8 cellular contexts compared by ENCODE assay signal in genomic region chr11:65419773-65420481, GRCh38. TPM values are rescaled to one million over a fixed set of nuclear protein-coding genes. Genes with fewer than 3 reads are reported as not detected.
DNase-seq lines count a peak whose midpoint lies in the region; ATAC-seq and TF ChIP-seq lines count a peak whose summit lies in the region.

No MANE protein-coding gene starts in this region.

- H3K27ac ChIP-seq in OCI-LY1 (ENCODE audit: low read depth, low read length, poor library complexity, severe bottlenecking) = peak overlapping the region; percentile 99

- H3K9me3 Mint-ChIP-seq in nephron progenitor cell = no peaks in the 10 kb centered on the region

- H3K36me3 ChIP-seq in H7 (replicated peaks; ENCODE audit: control insufficient read depth, insufficient read depth, low read length) (no peaks in the 10 kb centered on the region), OCI-LY1 (ENCODE audit: insufficient read depth, low read length) (peaks cover 23% of the 10 kb centered on the region)

- 0 out of 2 replicates have a peak, but pooled peaks cover 2% of the 10 kb centered on the region for H3F3A ChIP-seq in OCI-LY1 (ENCODE audit: insufficient read depth, low read length)

- H3K4me1 Mint-ChIP-seq in nephron progenitor cell = peaks cover 95% of the 10 kb centered on the region

- H3K9me2 ChIP-seq in OCI-LY1 (ENCODE audit: low read depth, low read length) = no peaks in the 10 kb centered on the region

- H3K36me3 Mint-ChIP-seq in nephron progenitor cell (ENCODE audit: low read depth) = no peaks in the 10 kb centered on the region

- no peak for ATAC-seq in HG02970 (IDR thresholded peaks at IDR 0.05; ENCODE audit: low FRiP score, unreplicated experiment)

- no peaks in the 10 kb centered on the region for H3K27me3 ChIP-seq in H7 (ENCODE audit: control insufficient read depth, insufficient read depth, low read length)
- H3K27me3 ChIP-seq in OCI-LY1 (ENCODE audit: insufficient read depth, low read length) = no peaks in the 10 kb centered on the region

- H3K4me1 ChIP-seq in OCI-LY1 (ENCODE audit: insufficient read depth, low read length, severe bottlenecking) = peaks cover 75% of the 10 kb centered on the region

- no peaks in the 10 kb centered on the region for H3K9me3 ChIP-seq in OCI-LY1 (ENCODE audit: low read length)

- H3K79me2 ChIP-seq in OCI-LY1 (ENCODE audit: insufficient read depth, low read length) = peaks cover 28% of the 10 kb centered on the region

- no peak overlapping the region for H2AFZ ChIP-seq in OCI-LY1 (ENCODE audit: low read length)

- peak overlapping the region; percentile 97 for H3K4me2 ChIP-seq in OCI-LY1 (ENCODE audit: low read length)

- DNase-seq in AG20443 (ENCODE audit: low spot score) = peak; percentile 70
- DNase-seq in H7 = peak; percentile 78
- peak; percentile 89 for DNase-seq in activated effector memory CD4-positive, alpha-beta T cell treated with anti-CD3 and anti-CD28 coated beads, Interleukin-2, amount 50 U/mL, for 16 hours
- DNase-seq in fibroblast of the aortic adventitia (ENCODE audit: low read depth) = peak; percentile 97
- DNase-seq in nephron progenitor cell = peak; percentile 54
- DNase-seq in ureter (ENCODE audit: low spot score) = peak; percentile 95

- H3K9ac ChIP-seq in OCI-LY1 (ENCODE audit: low read length) = peak overlapping the region; percentile 99

- H4K20me1 ChIP-seq in OCI-LY1 (ENCODE audit: insufficient read depth, low read length) = no peaks in the 10 kb centered on the region

- no peak overlapping the region for H3K4me3 ChIP-seq in H7 (ENCODE audit: insufficient read depth, low read depth, low read length)
- peak overlapping the region; percentile 63 for H3K4me3 ChIP-seq in OCI-LY1 (ENCODE audit: low read depth, low read length, poor library complexity, severe bottlenecking)
- peak overlapping the region; percentile 57 for H3K4me3 ChIP-seq in fibroblast of the aortic adventitia (ENCODE audit: low read depth, low read length)

- H3K4me3 Mint-ChIP-seq in nephron progenitor cell = peak overlapping the region; percentile 76

- TF ChIP-seq CTCF in OCI-LY1 (IDR thresholded peaks at IDR 0.05; ENCODE audit: low read length) (no peak), fibroblast of the aortic adventitia (IDR thresholded peaks at IDR 0.05; ENCODE audit: insufficient read depth, low read length) (no peak), nephron progenitor cell (IDR thresholded peaks at IDR 0.05) (no peak)

- H3K27ac Mint-ChIP-seq in nephron progenitor cell = peak overlapping the region; percentile 100

- no peaks in the 10 kb centered on the region for H3K27me3 Mint-ChIP-seq in nephron progenitor cell (ENCODE audit: low read depth, poor library complexity)

RNA-seq across cellular contexts. Expression of gene NEAT1, which starts 2.7 kb away (rescaled TPM):
- 6.4 and 10.6 TPM in 2 replicates for total RNA-seq in H7 (2014; rRNA removed; shearing (Covaris generic))
- total RNA-seq in fibroblast of the aortic adventitia (ENCODE audit: low replicate concordance) (527 and 883 TPM in 2 replicates), ureter (1,155 TPM)

RNA-seq across cellular contexts. Expression of gene FRMD8, which starts 33.5 kb away (rescaled TPM):
- 24.5 and 37.1 TPM in 2 replicates for total RNA-seq in H7 (2014; rRNA removed; shearing (Covaris generic))
- total RNA-seq in fibroblast of the aortic adventitia (ENCODE audit: low replicate concordance) (42.7 and 172 TPM in 2 replicates), ureter (31.2 TPM)

RNA-seq across cellular contexts. Expression of gene SLC25A45, which starts 37.5 kb away (rescaled TPM):
- total RNA-seq in H7 (2014; rRNA removed; shearing (Covaris generic)) = 0.73 and 0.81 TPM in 2 replicates
- total RNA-seq in fibroblast of the aortic adventitia (ENCODE audit: low replicate concordance) = 0.41 and 5.8 TPM in 2 replicates
- total RNA-seq in ureter = 9.4 TPM

Comparison
In these comparisons a context has a peak if more than half of its experiments do, and no peak if none do; other contexts are left out.
1. RNA of gene NEAT1, which starts 2.7 kb away (total RNA-seq): 1,155 TPM in ureter (single experiment) and 527 to 883 TPM in fibroblast of the aortic adventitia; 6.4 to 10.6 TPM in H7; every median in the first group is over 10 times any median in the second.
2. Peak in every context shown above with its lines, with median percentiles within 50 percentile points of each other: DNase-seq.